In the genomic region with DNA sequence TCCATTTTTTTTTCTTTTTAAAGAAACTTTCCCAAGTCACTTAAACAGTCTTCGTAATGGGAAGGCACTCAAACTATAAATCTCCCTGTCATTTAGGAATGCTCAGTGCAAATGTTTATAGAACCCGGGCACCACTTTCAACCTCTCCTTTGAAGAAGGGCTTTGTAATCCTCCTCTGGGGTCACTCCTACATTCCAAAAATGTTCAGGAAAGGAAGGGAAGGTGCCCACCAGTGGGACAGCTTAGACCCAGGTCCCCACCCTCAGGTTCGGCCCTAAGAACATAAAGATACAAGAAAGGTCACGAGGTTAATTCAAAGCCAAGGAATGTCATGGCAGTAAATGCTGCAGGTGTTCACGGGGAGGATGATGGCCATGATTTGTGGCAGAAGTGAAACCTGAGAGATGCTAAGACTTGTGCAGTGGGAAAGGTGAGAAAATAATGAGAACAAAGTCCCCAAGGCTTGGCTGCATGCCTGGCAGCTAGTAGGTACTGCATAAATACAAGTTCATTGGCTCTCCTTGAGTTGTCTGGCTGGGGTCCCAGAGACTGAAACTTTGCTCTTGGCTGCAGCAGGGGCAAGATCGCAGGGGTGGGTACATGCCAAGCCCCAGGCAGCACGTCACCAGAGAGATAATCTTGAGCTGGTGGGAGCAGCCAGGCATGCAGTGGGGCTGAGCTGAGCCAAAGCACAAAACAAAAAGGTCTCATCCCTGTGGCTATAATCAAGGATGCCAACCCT, we compare ENCODE assay signal across 1 cellular context.
TF ChIP-seq lines count a peak whose summit lies in the region.

No MANE protein-coding gene starts in this region.

TF ChIP-seq in A549, 52 proteins besides CTCF, POLR2A, EP300 and RAD21:
- TF ChIP-seq ESRRA (IDR thresholded peaks at IDR 0.05; ENCODE audit: borderline replicate concordance, low read length), result 0 out of 2 replicates have a peak, but pooled peaks have one; percentile 53
- TF ChIP-seq TP53 (CRISPR knock-in tag; IDR thresholded peaks at IDR 0.05), result no peak
- peak; percentile 93 for TF ChIP-seq HOXB5 (CRISPR knock-in tag; IDR thresholded peaks at IDR 0.05)
- TF ChIP-seq, protein P1, sequence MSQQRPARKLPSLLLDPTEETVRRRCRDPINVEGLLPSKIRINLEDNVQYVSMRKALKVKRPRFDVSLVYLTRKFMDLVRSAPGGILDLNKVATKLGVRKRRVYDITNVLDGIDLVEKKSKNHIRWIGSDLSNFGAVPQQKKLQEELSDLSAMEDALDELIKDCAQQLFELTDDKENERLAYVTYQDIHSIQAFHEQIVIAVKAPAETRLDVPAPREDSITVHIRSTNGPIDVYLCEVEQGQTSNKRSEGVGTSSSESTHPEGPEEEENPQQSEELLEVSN (IDR thresholded peaks at IDR 0.05; ENCODE audit: borderline replicate concordance, low read depth), result no peak
- no peak for TF ChIP-seq ZSCAN20 (CRISPR knock-in tag; IDR thresholded peaks at IDR 0.05)
- peak; percentile 82; the same call in 1 of the 2 replicates for TF ChIP-seq RARB (CRISPR knock-in tag; IDR thresholded peaks at IDR 0.05)
- TF ChIP-seq MYC (IDR thresholded peaks at IDR 0.05; ENCODE audit: borderline replicate concordance, low read length), result 0 out of 2 replicates have a peak, but pooled peaks have one; percentile 10
- TF ChIP-seq ZFP36 (IDR thresholded peaks at IDR 0.05; ENCODE audit: borderline replicate concordance, partially characterized antibody), result no peak
- TF ChIP-seq ZNF302 (CRISPR knock-in tag; IDR thresholded peaks at IDR 0.05), result peak; percentile 45; the same call in 1 of the 2 replicates
- peak; percentile 49 for TF ChIP-seq MAX (IDR thresholded peaks at IDR 0.05)
- TF ChIP-seq, protein P2, sequence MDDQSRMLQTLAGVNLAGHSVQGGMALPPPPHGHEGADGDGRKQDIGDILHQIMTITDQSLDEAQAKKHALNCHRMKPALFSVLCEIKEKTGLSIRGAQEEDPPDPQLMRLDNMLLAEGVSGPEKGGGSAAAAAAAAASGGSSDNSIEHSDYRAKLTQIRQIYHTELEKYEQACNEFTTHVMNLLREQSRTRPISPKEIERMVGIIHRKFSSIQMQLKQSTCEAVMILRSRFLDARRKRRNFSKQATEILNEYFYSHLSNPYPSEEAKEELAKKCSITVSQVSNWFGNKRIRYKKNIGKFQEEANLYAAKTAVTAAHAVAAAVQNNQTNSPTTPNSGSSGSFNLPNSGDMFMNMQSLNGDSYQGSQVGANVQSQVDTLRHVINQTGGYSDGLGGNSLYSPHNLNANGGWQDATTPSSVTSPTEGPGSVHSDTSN (IDR thresholded peaks at IDR 0.05), result peak; percentile 86
- TF ChIP-seq HDAC2 (IDR thresholded peaks at IDR 0.05), result no peak
- TF ChIP-seq JUNB (IDR thresholded peaks at IDR 0.05), result peak; percentile 41; the same call in 1 of the 2 replicates
- peak in 1 of 2 experiments; percentile 84; a peak in 3 of 5 replicates for TF ChIP-seq JUN (IDR thresholded peaks at IDR 0.05)
- peak; percentile 91 for TF ChIP-seq GATA3 (IDR thresholded peaks at IDR 0.05; ENCODE audit: borderline replicate concordance)
- TF ChIP-seq KDM1A (IDR thresholded peaks at IDR 0.05; ENCODE audit: low read depth), result no peak
- TF ChIP-seq HOXB13 (CRISPR knock-in tag; IDR thresholded peaks at IDR 0.05; ENCODE audit: low read depth), result 0 out of 2 replicates have a peak, but pooled peaks have one; percentile 13
- no peak for TF ChIP-seq CBX8 (IDR thresholded peaks at IDR 0.05)
- TF ChIP-seq, protein P3, sequence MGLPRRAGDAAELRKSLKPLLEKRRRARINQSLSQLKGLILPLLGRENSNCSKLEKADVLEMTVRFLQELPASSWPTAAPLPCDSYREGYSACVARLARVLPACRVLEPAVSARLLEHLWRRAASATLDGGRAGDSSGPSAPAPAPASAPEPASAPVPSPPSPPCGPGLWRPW (IDR thresholded peaks at IDR 0.05), result no peak
- TF ChIP-seq, protein P4, sequence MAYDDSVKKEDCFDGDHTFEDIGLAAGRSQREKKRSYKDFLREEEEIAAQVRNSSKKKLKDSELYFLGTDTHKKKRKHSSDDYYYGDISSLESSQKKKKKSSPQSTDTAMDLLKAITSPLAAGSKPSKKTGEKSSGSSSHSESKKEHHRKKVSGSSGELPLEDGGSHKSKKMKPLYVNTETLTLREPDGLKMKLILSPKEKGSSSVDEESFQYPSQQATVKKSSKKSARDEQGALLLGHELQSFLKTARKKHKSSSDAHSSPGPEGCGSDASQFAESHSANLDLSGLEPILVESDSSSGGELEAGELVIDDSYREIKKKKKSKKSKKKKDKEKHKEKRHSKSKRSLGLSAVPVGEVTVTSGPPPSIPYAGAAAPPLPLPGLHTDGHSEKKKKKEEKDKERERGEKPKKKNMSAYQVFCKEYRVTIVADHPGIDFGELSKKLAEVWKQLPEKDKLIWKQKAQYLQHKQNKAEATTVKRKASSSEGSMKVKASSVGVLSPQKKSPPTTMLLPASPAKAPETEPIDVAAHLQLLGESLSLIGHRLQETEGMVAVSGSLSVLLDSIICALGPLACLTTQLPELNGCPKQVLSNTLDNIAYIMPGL (CRISPR knock-in tag; IDR thresholded peaks at IDR 0.05; ENCODE audit: borderline replicate concordance), result no peak
- peak in 1 of 2 experiments; percentile 58; a peak in 2 of 4 replicates for TF ChIP-seq CEBPB (IDR thresholded peaks at IDR 0.05)
- TF ChIP-seq SREBF2 (IDR thresholded peaks at IDR 0.05), result no peak
TF ChIP-seq in A549: peak in this region for 12.
